Comparison of ENCODE assay signal across 18 cellular contexts in the genomic region with DNA sequence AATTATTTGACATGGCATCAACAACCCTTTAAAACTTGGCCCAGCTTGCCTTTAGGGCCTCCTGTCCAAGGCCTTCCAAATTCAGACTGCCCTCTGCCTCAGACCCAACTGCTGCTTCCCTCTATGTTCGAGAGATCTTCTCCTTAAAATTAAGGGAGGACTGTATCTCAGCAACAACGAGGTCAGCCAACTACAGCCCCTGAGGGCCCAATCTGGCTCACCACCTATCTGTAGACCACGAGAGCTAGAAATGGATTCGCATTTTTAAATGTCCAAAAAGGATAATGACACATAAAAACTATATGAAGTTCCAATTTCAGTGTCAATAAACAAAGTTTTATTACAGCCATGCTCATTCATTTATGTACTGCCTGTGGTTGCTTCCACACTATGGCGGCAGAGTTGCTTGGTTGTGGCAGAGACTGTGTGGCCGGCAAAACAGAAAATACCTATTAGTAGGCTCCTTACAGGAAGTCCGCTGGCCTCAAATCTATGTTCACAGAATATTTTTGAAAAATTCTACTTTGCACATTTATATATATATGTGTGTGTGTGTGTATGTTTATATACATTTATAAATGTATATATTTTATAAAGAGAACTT.
"Had no signal": no experiment of that assay in that cellular context is flagged by ENCODE, and none has a peak within 500 bp of the region (broad histone marks: within the 10 kb centered on the region; RNA-seq: fewer than 3 reads in every experiment).

No MANE protein-coding gene starts in this region.

- H3K4me1 ChIP-seq: left ventricle myocardium inferior, lower lobe of right lung, right atrium auricular region, sigmoid colon, thyroid gland had no signal

- DNase-seq: colonic mucosa; dermis blood vessel endothelial cell; erythroblast; foreskin melanocyte; head of caudate nucleus; hippocampal formation; islet precursor cell; left ventricle myocardium inferior; lower lobe of right lung; natural killer cell; ovary; sigmoid colon; stimulated activated CD4-positive, alpha-beta T cell treated with anti-CD3 and anti-CD28 coated beads, Interleukin-12 subunit alpha, Interleukin-12 subunit beta, amount 100 ng/mL, for 4 hours; stimulated activated naive CD4-positive, alpha-beta T cell treated with Interleukin-2 at 50 U/mL for 16 hours; thyroid gland had no signal

- ATAC-seq: lower lobe of right lung, natural killer cell had no signal

- H3K9me3 ChIP-seq: colonic mucosa, left ventricle myocardium inferior, lower lobe of right lung, ovary, right atrium auricular region, sigmoid colon, thyroid gland had no signal

- FAIRE-seq: urothelium cell line had no signal

- H3K36me3 ChIP-seq: colonic mucosa, left ventricle myocardium inferior, lower lobe of right lung, ovary, right atrium auricular region, sigmoid colon, thyroid gland had no signal

- H3K4me3 ChIP-seq: colonic mucosa, left ventricle myocardium inferior, lower lobe of right lung, ovary, right atrium auricular region, sigmoid colon, skin epidermis, thyroid gland had no signal

- H3K27ac ChIP-seq: colonic mucosa, left ventricle myocardium inferior, lower lobe of right lung, ovary, right atrium auricular region, sigmoid colon, skin epidermis, thyroid gland had no signal

- H3K27me3 ChIP-seq: colonic mucosa, ovary, right atrium auricular region, sigmoid colon, thyroid gland had no signal
